In genomic region chr13:20378721-20379120, GRCh38 we compare ENCODE assay signal across 16 cellular contexts.
"Had no signal": no experiment of that assay in that cellular context is flagged by ENCODE, and none has a peak within 500 bp of the region (broad histone marks: within the 10 kb centered on the region; RNA-seq: fewer than 3 reads in every experiment).

No MANE protein-coding gene starts in this region.

- H3K36me3 Mint-ChIP-seq: activated naive CD8-positive, alpha-beta T cell treated with anti-CD3 and anti-CD28 coated beads for 36 hours; mesothelial cell of epicardium had no signal

- H3K36me3 ChIP-seq: suprapubic skin, transverse colon, WERI-Rb-1 had no signal

- ATAC-seq: left lobe of liver; stimulated activated naive CD8-positive, alpha-beta T cell treated with anti-CD3 and anti-CD28 coated beads, Interleukin-15, amount 100 ng/mL, for 72 hours had no signal

- H3K9me3 Mint-ChIP-seq: activated naive CD8-positive, alpha-beta T cell treated with anti-CD3 and anti-CD28 coated beads for 36 hours; mesothelial cell of epicardium; nephron progenitor cell; stimulated activated naive CD8-positive, alpha-beta T cell treated with anti-CD3 and anti-CD28 coated beads, Interleukin-15, amount 100 ng/mL, for 72 hours had no signal

- H3K27me3 ChIP-seq: suprapubic skin, transverse colon had no signal

- H3K27me3 Mint-ChIP-seq: activated naive CD8-positive, alpha-beta T cell treated with anti-CD3 and anti-CD28 coated beads for 36 hours; stimulated activated naive CD8-positive, alpha-beta T cell treated with anti-CD3 and anti-CD28 coated beads, Interleukin-15, amount 100 ng/mL, for 72 hours had no signal

- H3K4me3 ChIP-seq: lung, suprapubic skin, transverse colon had no signal

- H3K27ac ChIP-seq: suprapubic skin, transverse colon, WERI-Rb-1 had no signal

- H3K4me1 Mint-ChIP-seq: nephron progenitor cell; stimulated activated naive CD8-positive, alpha-beta T cell treated with anti-CD3 and anti-CD28 coated beads, Interleukin-15, amount 100 ng/mL, for 72 hours had no signal

- H3K4me3 Mint-ChIP-seq: activated naive CD8-positive, alpha-beta T cell treated with anti-CD3 and anti-CD28 coated beads for 36 hours; mesothelial cell of epicardium; nephron progenitor cell; stimulated activated naive CD8-positive, alpha-beta T cell treated with anti-CD3 and anti-CD28 coated beads, Interleukin-15, amount 100 ng/mL, for 72 hours had no signal

- H3K4me1 ChIP-seq: transverse colon had no signal

- DNase-seq: activated CD4-positive, alpha-beta T cell treated with anti-CD3 and anti-CD28 coated beads, Interleukin-2, amount 50 U/mL, for 4 hours; activated naive CD8-positive, alpha-beta T cell treated with anti-CD3 and anti-CD28 coated beads for 36 hours; amniotic stem cell; kidney; nephron progenitor cell; occipital lobe; posterior cingulate gyrus; retina; stimulated activated CD4-positive, alpha-beta T cell treated with anti-CD3 and anti-CD28 coated beads, Interleukin-2, amount 100 ng/mL, for 24 hours; stimulated activated naive CD8-positive, alpha-beta T cell treated with anti-CD3 and anti-CD28 coated beads, Interleukin-15, amount 100 ng/mL, for 72 hours; transverse colon; WERI-Rb-1 had no signal

- H3K27ac Mint-ChIP-seq: activated naive CD8-positive, alpha-beta T cell treated with anti-CD3 and anti-CD28 coated beads for 36 hours; mesothelial cell of epicardium; nephron progenitor cell had no signal

- H3K9me3 ChIP-seq: suprapubic skin, transverse colon had no signal
